Comparison of ENCODE assay signal across 15 cellular contexts in genomic region chr11:47071871-47072270, GRCh38.
DNase-seq lines count a peak whose midpoint lies in the region; ATAC-seq and TF ChIP-seq lines count a peak whose summit lies in the region.
"Had no signal": no experiment of that assay in that cellular context is flagged by ENCODE, and none has a peak within 500 bp of the region (broad histone marks: within the 10 kb centered on the region; RNA-seq: fewer than 3 reads in every experiment).

No MANE protein-coding gene starts in this region.

- H3K9me3 ChIP-seq in GM23248 (ENCODE audit: low read depth) (no peaks in the 10 kb centered on the region), hepatocyte (ENCODE audit: low read depth) (no peaks in the 10 kb centered on the region), gastrocnemius medialis (no peaks in the 10 kb centered on the region)
- H3K9me3 ChIP-seq: body of pancreas had no signal

- peaks cover 4% of the 10 kb centered on the region; the same call in 1 of the 2 replicates for H3F3A ChIP-seq in GM23248 (ENCODE audit: insufficient read depth)

- intact Hi-C loops in gastrocnemius medialis (cut with DNase I; ENCODE audit: low total_unique reads): no loop called here

- no peaks in the 10 kb centered on the region for H3K27me3 ChIP-seq in GM23248 (replicated peaks; ENCODE audit: insufficient read depth)
- no peaks in the 10 kb centered on the region for H3K27me3 ChIP-seq in hepatocyte
- no peaks in the 10 kb centered on the region for H3K27me3 ChIP-seq in gastrocnemius medialis
- H3K27me3 ChIP-seq: body of pancreas had no signal

- ATAC-seq in gastrocnemius medialis (peak; percentile 14 to 50), HG03469 (IDR thresholded peaks at IDR 0.05; ENCODE audit: unreplicated experiment) (no peak)
- no peak for ATAC-seq in naive thymus-derived CD8-positive, alpha-beta T cell
- ATAC-seq: body of pancreas; stimulated activated naive CD8-positive, alpha-beta T cell treated with anti-CD3 and anti-CD28 coated beads, Interleukin-15, amount 100 ng/mL, for 72 hours had no signal

- DNase-seq in GM23248 (peak; percentile 12), hepatocyte (ENCODE audit: low spot score) (peak; percentile 14), gastrocnemius medialis (peak in 1 of 2 donors; percentile 31), DMS 273 treated with DMSO at 0.1 percent for 48 hours (lab: John Stamatoyannopoulos, UW) (no peak), occipital lobe (lab: John Stamatoyannopoulos, UW) (no peak)
- no peak for DNase-seq in naive thymus-derived CD8-positive, alpha-beta T cell
- DNase-seq: activated CD4-positive, alpha-beta T cell treated with anti-CD3 and anti-CD28 coated beads for 48 hours; activated naive CD4-positive, alpha-beta T cell treated with anti-CD3 and anti-CD28 coated beads, Interleukin-2, amount 50 U/mL, for 16 hours; body of pancreas; effector memory CD4-positive, alpha-beta T cell; Karpas-422; NCI-H345; stimulated activated naive CD8-positive, alpha-beta T cell treated with anti-CD3 and anti-CD28 coated beads, Interleukin-15, amount 100 ng/mL, for 72 hours had no signal

- peaks cover 0 to 5% (median 2%) of the 10 kb centered on the region in 3 donors for H3K36me3 Mint-ChIP-seq in naive thymus-derived CD8-positive, alpha-beta T cell

- H3K27me3 Mint-ChIP-seq in naive thymus-derived CD8-positive, alpha-beta T cell: no peaks in the 10 kb centered on the region
- H3K27me3 Mint-ChIP-seq: stimulated activated naive CD8-positive, alpha-beta T cell treated with anti-CD3 and anti-CD28 coated beads, Interleukin-15, amount 100 ng/mL, for 72 hours had no signal

- H3K36me3 ChIP-seq in GM23248 (ENCODE audit: low read depth) (no peaks in the 10 kb centered on the region), hepatocyte (replicated peaks; ENCODE audit: insufficient read depth, low read depth) (no peaks in the 10 kb centered on the region), gastrocnemius medialis (no peaks in the 10 kb centered on the region)

- 30 to 37% methylated on average over 3 of the region's 3 CpGs for WGBS in GM23248 (ENCODE audit: low coverage in 1 of 2, low lambda C conversion rate in 2 of 2, missing lambda C conversion rate in 2 of 2), 2 experiments
- WGBS in hepatocyte (ENCODE audit: low lambda C conversion rate, missing lambda C conversion rate): 48% methylated on average over 3 of the region's 3 CpGs

- no peaks in the 10 kb centered on the region for H3K9me2 ChIP-seq in GM23248 (ENCODE audit: insufficient read depth)
- no peaks in the 10 kb centered on the region for H3K9me2 ChIP-seq in hepatocyte (replicated peaks; ENCODE audit: insufficient read depth)

- no peak for TF ChIP-seq CTCF in hepatocyte (IDR thresholded peaks at IDR 0.05; ENCODE audit: poor library complexity)
- no peak for TF ChIP-seq CTCF in gastrocnemius medialis (IDR thresholded peaks at IDR 0.05 in 4 of 5, conservative IDR thresholded peaks at IDR 0.05 in 1 of 5)

- H3K4me3 ChIP-seq in GM23248 (no peak overlapping the region), hepatocyte (no peak overlapping the region), gastrocnemius medialis (no peak overlapping the region)
- H3K4me3 ChIP-seq: body of pancreas had no signal

- peak overlapping the region; percentile 7; the same call in 1 of the 2 replicates for H2AFZ ChIP-seq in GM23248
- H2AFZ ChIP-seq in hepatocyte: no peak overlapping the region

- H3K4me1 Mint-ChIP-seq in naive thymus-derived CD8-positive, alpha-beta T cell: no peaks in the 10 kb centered on the region
- H3K4me1 Mint-ChIP-seq: stimulated activated naive CD8-positive, alpha-beta T cell treated with anti-CD3 and anti-CD28 coated beads, Interleukin-15, amount 100 ng/mL, for 72 hours had no signal

- H3K9ac ChIP-seq in GM23248: no peak overlapping the region

- H3K4me2 ChIP-seq in GM23248 (ENCODE audit: unreplicated experiment): no peak overlapping the region
- H3K4me2 ChIP-seq in hepatocyte: peak overlapping the region; percentile 13

- no peak overlapping the region for H3K4me3 Mint-ChIP-seq in naive thymus-derived CD8-positive, alpha-beta T cell
- H3K4me3 Mint-ChIP-seq: stimulated activated naive CD8-positive, alpha-beta T cell treated with anti-CD3 and anti-CD28 coated beads, Interleukin-15, amount 100 ng/mL, for 72 hours had no signal

- H4K20me1 ChIP-seq in GM23248 (ENCODE audit: insufficient read depth) (no peaks in the 10 kb centered on the region), hepatocyte (ENCODE audit: insufficient read depth, poor library complexity, severe bottlenecking) (no peaks in the 10 kb centered on the region)

- in situ Hi-C loops in GM23248 (cut with MboI) (no loop called here), gastrocnemius medialis (cut with MboI; ENCODE audit: low sequenced_read_pairs in 4 of 4) (no loop called here)

- POLR2A ChIA-PET in naive thymus-derived CD8-positive, alpha-beta T cell (lab: Charles Lee): no interaction called here

- H3K4me1 ChIP-seq in GM23248 (ENCODE audit: insufficient read depth) (peaks cover 12% of the 10 kb centered on the region), hepatocyte (ENCODE audit: insufficient read depth) (peaks cover 13% of the 10 kb centered on the region), gastrocnemius medialis (no peaks in the 10 kb centered on the region)

- TF ChIP-seq POLR2A in gastrocnemius medialis (IDR thresholded peaks at IDR 0.05): no peak

- H3K27ac ChIP-seq in GM23248: no peak overlapping the region
- peak overlapping the region; percentile 35 for H3K27ac ChIP-seq in cingulate gyrus (ENCODE audit: low read depth, low read length)
- H3K27ac ChIP-seq in hepatocyte: no peak overlapping the region
- no peak overlapping the region for H3K27ac ChIP-seq in gastrocnemius medialis
- H3K27ac ChIP-seq: body of pancreas had no signal

- no peak overlapping the region for H3K27ac Mint-ChIP-seq in naive thymus-derived CD8-positive, alpha-beta T cell
- H3K27ac Mint-ChIP-seq: stimulated activated naive CD8-positive, alpha-beta T cell treated with anti-CD3 and anti-CD28 coated beads, Interleukin-15, amount 100 ng/mL, for 72 hours had no signal

- no peaks in the 10 kb centered on the region for H3K9me3 Mint-ChIP-seq in naive thymus-derived CD8-positive, alpha-beta T cell
- H3K9me3 Mint-ChIP-seq: stimulated activated naive CD8-positive, alpha-beta T cell treated with anti-CD3 and anti-CD28 coated beads, Interleukin-15, amount 100 ng/mL, for 72 hours had no signal

- no peaks in the 10 kb centered on the region for H3K79me2 ChIP-seq in GM23248 (ENCODE audit: insufficient read depth)
- H3K79me2 ChIP-seq in hepatocyte: no peaks in the 10 kb centered on the region

Comparison
In these comparisons a context has a peak if more than half of its experiments do, and no peak if none do; other contexts are left out.
1. DNase-seq: peak in GM23248 (single experiment) and hepatocyte (single experiment); none in DMS 273 treated with DMSO at 0.1 percent for 48 hours (single experiment), naive thymus-derived CD8-positive, alpha-beta T cell (0 of 10) and occipital lobe (single experiment).
2. ATAC-seq: peak in gastrocnemius medialis (2 of 2); none in HG03469 (single experiment) and naive thymus-derived CD8-positive, alpha-beta T cell (0 of 2).